ENCODE assay signal across 8 cellular contexts in the genomic region with DNA sequence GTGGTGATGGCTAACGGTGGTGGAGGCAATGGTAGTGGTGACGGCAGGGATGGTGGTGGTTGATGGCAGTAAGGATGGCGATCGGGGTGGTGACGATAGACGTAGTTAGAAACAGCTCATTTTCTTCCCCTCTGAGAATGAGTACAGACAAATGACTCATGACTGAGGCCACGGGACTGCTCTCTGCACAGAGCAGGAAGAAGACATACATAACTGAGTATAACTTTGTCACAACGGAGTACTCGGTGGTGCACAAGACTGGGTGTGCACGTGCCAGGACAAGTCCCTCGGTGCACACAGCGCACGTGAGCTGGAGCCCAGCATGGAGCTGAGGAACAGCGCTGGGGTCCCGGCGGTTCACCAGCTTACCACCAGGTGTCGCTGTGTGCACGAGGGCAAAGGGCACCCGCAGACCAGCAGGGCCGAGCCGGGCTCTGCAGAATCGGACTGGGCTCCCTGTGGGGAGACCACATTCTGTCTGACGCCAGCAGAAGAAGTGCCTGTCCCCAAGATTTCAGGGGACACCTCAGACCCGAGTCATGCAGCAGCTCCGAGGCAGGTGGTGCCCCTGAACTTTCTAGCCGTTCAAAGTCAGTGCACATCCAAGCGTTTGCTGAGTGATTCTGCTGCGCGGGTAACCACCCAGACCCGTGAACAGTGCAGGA.
DNase-seq lines count a peak whose midpoint lies in the region; ATAC-seq and TF ChIP-seq lines count a peak whose summit lies in the region.

No MANE protein-coding gene starts in this region.

- no peak overlapping the region for H3K18ac ChIP-seq in mesendoderm (ENCODE audit: low read length)

- TF ChIP-seq POLR2A in NB4 (IDR thresholded peaks at IDR 0.05; ENCODE audit: extremely low read depth, insufficient read length) = no peak

- in situ Hi-C loops in G401 (cut with HindIII; ENCODE audit: low sequenced_read_pairs) = no loop called here

- H4K8ac ChIP-seq in mesendoderm (ENCODE audit: low read depth, low read length) = no peak overlapping the region

- H2BK120ac ChIP-seq in mesendoderm (ENCODE audit: low read depth, low read length) = no peak overlapping the region

- H3K23ac ChIP-seq in mesendoderm (ENCODE audit: low read length) = no peak overlapping the region

- peak overlapping the region; percentile 90 for H2AK5ac ChIP-seq in mesendoderm (ENCODE audit: low read length)

- DNase-seq in G401 (ENCODE audit: low spot score) (peak; percentile 31), GOT3 (lab: John Stamatoyannopoulos, UW) (peak; percentile 40), NB4 (ENCODE audit: low read depth) (peak; percentile 58), mesendoderm (peak; percentile 69)
- peak; percentile 66 for DNase-seq in activated CD4-positive, alpha-beta T cell treated with anti-CD3 and anti-CD28 coated beads, Interleukin-2, amount 50 U/mL, for 1 hour
- DNase-seq in effector CD4-positive, alpha-beta T cell = peak; percentile 46
- DNase-seq in stimulated activated CD8-positive, alpha-beta memory T cell treated with anti-CD3 and anti-CD28 coated beads, Interleukin-4, amount 100 ng/mL, for 4 hours (ENCODE audit: low read depth in 2 of 2, low spot score in 1 of 2) = peak; percentile 31 to 37

- H4K5ac ChIP-seq in mesendoderm (ENCODE audit: low read length) = no peak overlapping the region

- no peak overlapping the region for H3K4me2 ChIP-seq in mesendoderm (ENCODE audit: low read length)

- H3K79me2 ChIP-seq in mesendoderm (ENCODE audit: control insufficient read depth, insufficient read depth, low read length) = no peaks in the 10 kb centered on the region

- H3K27me3 ChIP-seq in mesendoderm (ENCODE audit: insufficient read depth, low read length, poor library complexity) = no peaks in the 10 kb centered on the region

- peak overlapping the region; percentile 39 for H3K56ac ChIP-seq in mesendoderm (ENCODE audit: low read length)

- no peaks in the 10 kb centered on the region for H3K36me3 ChIP-seq in mesendoderm (ENCODE audit: control insufficient read depth, insufficient read depth, low read length)

- WGBS in mesendoderm (ENCODE audit: extremely low coverage, insufficient coverage, low lambda C conversion rate) = no CpG with 5 or more reads among the region's 30 CpGs

- no peaks in the 10 kb centered on the region for H3K79me1 ChIP-seq in mesendoderm (ENCODE audit: low read length)

- H3K4me3 ChIP-seq in NB4 (ENCODE audit: low read depth, low read length) = no peak overlapping the region
- no peak overlapping the region for H3K4me3 ChIP-seq in mesendoderm (ENCODE audit: low read length)

- no peak overlapping the region for H3K9ac ChIP-seq in mesendoderm (ENCODE audit: low read length)

- H3K27ac ChIP-seq in mesendoderm (ENCODE audit: low read depth, low read length) = no peak overlapping the region

- H2BK5ac ChIP-seq in mesendoderm (ENCODE audit: low read length) = no peak overlapping the region

- ATAC-seq in GM19328 (IDR thresholded peaks at IDR 0.05; ENCODE audit: unreplicated experiment) = no peak

- TF ChIP-seq CTCF in NB4 (IDR thresholded peaks at IDR 0.05; ENCODE audit: low read depth, low read length) = peak; percentile 74

- no peak overlapping the region for H3K4ac ChIP-seq in mesendoderm (ENCODE audit: low read depth, low read length)

- H2BK15ac ChIP-seq in mesendoderm (replicated peaks; ENCODE audit: low read depth) = no peak overlapping the region

- H3K4me1 ChIP-seq in mesendoderm (ENCODE audit: control insufficient read depth, low read depth, low read length) = peaks cover 6% of the 10 kb centered on the region
